In the genomic region with DNA sequence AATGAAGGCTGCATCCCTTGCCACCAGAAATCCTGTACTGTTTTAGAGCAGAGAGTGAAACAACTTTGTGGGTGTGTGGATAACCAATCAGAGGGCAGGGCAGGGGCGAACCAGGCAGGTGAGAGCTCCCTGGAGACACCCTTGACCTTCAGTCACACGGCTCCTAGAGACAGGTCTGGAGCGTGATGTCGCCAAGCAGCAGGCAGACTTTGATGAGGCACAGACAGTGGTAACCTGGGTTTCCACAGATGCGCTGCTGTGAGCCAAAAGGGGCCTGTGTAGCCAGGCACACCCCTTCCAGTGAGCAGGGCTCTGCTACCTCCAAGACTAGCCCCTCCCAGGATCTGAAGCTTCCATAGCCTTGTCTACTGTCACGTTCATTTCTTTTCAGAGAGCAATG, we compare ENCODE assay signal across 18 cellular contexts.
DNase-seq lines count a peak whose midpoint lies in the region; ATAC-seq and TF ChIP-seq lines count a peak whose summit lies in the region.
"Had no signal": no experiment of that assay in that cellular context is flagged by ENCODE, and none has a peak within 500 bp of the region (broad histone marks: within the 10 kb centered on the region; RNA-seq: fewer than 3 reads in every experiment).

No MANE protein-coding gene starts in this region.

- no peaks in the 10 kb centered on the region for H3K36me3 ChIP-seq in GM23338 (ENCODE audit: insufficient read depth)
- H3K36me3 ChIP-seq in neural progenitor cell, result no peaks in the 10 kb centered on the region
- H3K36me3 ChIP-seq: HAP-1 had no signal

- H3K4me1 ChIP-seq in GM23338 (ENCODE audit: insufficient read depth), result peaks cover 39% of the 10 kb centered on the region
- peaks cover 7% of the 10 kb centered on the region for H3K4me1 ChIP-seq in neural progenitor cell
- H3K4me1 ChIP-seq: HAP-1 had no signal

- no peak overlapping the region for H3K4me3 Mint-ChIP-seq in GM23338
- no peak overlapping the region for H3K4me3 Mint-ChIP-seq in WTC11
- H3K4me3 Mint-ChIP-seq in neural progenitor cell, result no peak overlapping the region
- H3K4me3 Mint-ChIP-seq: B cell; CD4-positive, alpha-beta T cell; HFFc6 had no signal

- peak; percentile 11; the same call in 2 of the 3 replicates for ATAC-seq in GM23338
- peak; percentile 7 for ATAC-seq in WTC11
- no peak for ATAC-seq in HG02938 (IDR thresholded peaks at IDR 0.05; ENCODE audit: unreplicated experiment)
- ATAC-seq in HG03159 (IDR thresholded peaks at IDR 0.05; ENCODE audit: unreplicated experiment), result no peak

- H3F3A ChIP-seq in GM23338 (replicated peaks; ENCODE audit: low read depth) (no peaks in the 10 kb centered on the region), neural progenitor cell (ENCODE audit: low read depth) (no peaks in the 10 kb centered on the region)

- POLR2A ChIA-PET in WTC11 (lab: Charles Lee), result no interaction called here

- no peak overlapping the region for H3K9ac ChIP-seq in neural progenitor cell

- H3K4me3 ChIP-seq in GM23338 (no peak overlapping the region), neural progenitor cell (no peak overlapping the region)
- H3K4me3 ChIP-seq: HAP-1 had no signal

- no peaks in the 10 kb centered on the region for H3K9me2 ChIP-seq in GM23338 (ENCODE audit: insufficient read depth)

- H3K27ac ChIP-seq in GM23338 (ENCODE audit: low read depth) (no peak overlapping the region), neural progenitor cell (no peak overlapping the region)

- H3K9me3 ChIP-seq in neural progenitor cell (ENCODE audit: low read depth), result no peaks in the 10 kb centered on the region
- H3K9me3 ChIP-seq: HAP-1 had no signal

- DNase-seq in DMS153 (lab: John Stamatoyannopoulos, UW), result peak; percentile 51
- no peak for DNase-seq in GM23338 (ENCODE audit: low spot score)
- DNase-seq in WTC11 (ENCODE audit: low spot score), result no peak
- DNase-seq in neural progenitor cell (ENCODE audit: low spot score), result no peak
- no peak for DNase-seq in NCI-H2196 treated with DMSO at 0.1 percent for 48 hours (lab: John Stamatoyannopoulos, UW; ENCODE audit: unreplicated experiment)
- DNase-seq in stimulated activated naive CD4-positive, alpha-beta T cell (lab: John Stamatoyannopoulos, UW), result no peak
- DNase-seq: C1 segment of cervical spinal cord; Calu3; CD4-positive, alpha-beta T cell; DMS 273 treated with DMSO at 0.1 percent for 48 hours; DMS79 treated with DMSO at 0.1 percent for 48 hours; EL; GOT3; HFFc6 had no signal

- no peaks in the 10 kb centered on the region for H3K27me3 ChIP-seq in GM23338 (ENCODE audit: insufficient read depth)
- no peaks in the 10 kb centered on the region for H3K27me3 ChIP-seq in neural progenitor cell

- CTCF ChIA-PET in WTC11 (lab: Charles Lee), result interaction anchor here (0.5 to 4.4 kb wide), 8 partner anchors 14 to 668 kb away, joined by 3 to 44 read pairs (median 10); no protein-coding TSS in a partner anchor

- H4K20me1 ChIP-seq in GM23338 (replicated peaks; ENCODE audit: insufficient read depth) (no peaks in the 10 kb centered on the region), neural progenitor cell (ENCODE audit: low read depth) (no peaks in the 10 kb centered on the region)

- H3K27me3 Mint-ChIP-seq in GM23338 (ENCODE audit: insufficient read depth, low read depth, poor library complexity) (peaks cover 4% of the 10 kb centered on the region), WTC11 (ENCODE audit: low read depth) (no peaks in the 10 kb centered on the region), neural progenitor cell (ENCODE audit: insufficient read depth, low read depth) (no peaks in the 10 kb centered on the region)
- H3K27me3 Mint-ChIP-seq: B cell; CD4-positive, alpha-beta T cell had no signal

- H3K27ac Mint-ChIP-seq in GM23338, result no peak overlapping the region
- H3K27ac Mint-ChIP-seq in WTC11, result no peak overlapping the region
- peak overlapping the region; percentile 54 for H3K27ac Mint-ChIP-seq in neural progenitor cell
- H3K27ac Mint-ChIP-seq: B cell; CD4-positive, alpha-beta T cell; HFFc6 had no signal

- peak overlapping the region; percentile 9; the same call in 1 of the 2 replicates for H2AFZ ChIP-seq in GM23338
- H2AFZ ChIP-seq in neural progenitor cell (replicated peaks), result no peak overlapping the region

- H3K9me3 Mint-ChIP-seq in GM23338, result no peaks in the 10 kb centered on the region
- no peaks in the 10 kb centered on the region for H3K9me3 Mint-ChIP-seq in WTC11
- no peaks in the 10 kb centered on the region for H3K9me3 Mint-ChIP-seq in neural progenitor cell
- H3K9me3 Mint-ChIP-seq: CD4-positive, alpha-beta T cell had no signal

- H3K4me2 ChIP-seq in GM23338, result 0 out of 2 replicates have a peak overlapping the region, but pooled peaks have one; percentile 49
- H3K4me2 ChIP-seq in neural progenitor cell, result no peak overlapping the region

- TF ChIP-seq CTCF in GM23338 (conservative IDR thresholded peaks at IDR 0.05; ENCODE audit: low read depth in 2 of 2) (no peak), WTC11 (IDR thresholded peaks at IDR 0.05) (no peak), neural progenitor cell (IDR thresholded peaks at IDR 0.05) (no peak)

- no peaks in the 10 kb centered on the region for H3K79me2 ChIP-seq in GM23338 (replicated peaks; ENCODE audit: insufficient read depth)
- H3K79me2 ChIP-seq in neural progenitor cell (ENCODE audit: low read depth), result no peaks in the 10 kb centered on the region

- H3K36me3 Mint-ChIP-seq in GM23338 (ENCODE audit: low read depth), result no peaks in the 10 kb centered on the region
- H3K36me3 Mint-ChIP-seq in WTC11, result no peaks in the 10 kb centered on the region
- no peaks in the 10 kb centered on the region for H3K36me3 Mint-ChIP-seq in neural progenitor cell

- H3K4me1 Mint-ChIP-seq in GM23338 (peaks cover 44% of the 10 kb centered on the region), WTC11 (peaks cover 50% of the 10 kb centered on the region), neural progenitor cell (peaks cover 37% of the 10 kb centered on the region)
- H3K4me1 Mint-ChIP-seq: B cell had no signal

TF ChIP-seq in GM23338, 12 proteins besides CTCF, POLR2A, EP300 and RAD21 (continues in another document):
- TF ChIP-seq JUNB (IDR thresholded peaks at IDR 0.05; ENCODE audit: unreplicated experiment) (no peak), EZH2 (IDR thresholded peaks at IDR 0.05; ENCODE audit: low read depth, unreplicated experiment) (no peak), NANOG (IDR thresholded peaks at IDR 0.05; ENCODE audit: borderline replicate concordance) (no peak), ZNF331 (CRISPR knock-in tag; IDR thresholded peaks at IDR 0.05; ENCODE audit: low read depth) (no peak), CREB1 (CRISPR knock-in tag; IDR thresholded peaks at IDR 0.05; ENCODE audit: low read depth) (no peak)
- TF ChIP-seq, protein P1, sequence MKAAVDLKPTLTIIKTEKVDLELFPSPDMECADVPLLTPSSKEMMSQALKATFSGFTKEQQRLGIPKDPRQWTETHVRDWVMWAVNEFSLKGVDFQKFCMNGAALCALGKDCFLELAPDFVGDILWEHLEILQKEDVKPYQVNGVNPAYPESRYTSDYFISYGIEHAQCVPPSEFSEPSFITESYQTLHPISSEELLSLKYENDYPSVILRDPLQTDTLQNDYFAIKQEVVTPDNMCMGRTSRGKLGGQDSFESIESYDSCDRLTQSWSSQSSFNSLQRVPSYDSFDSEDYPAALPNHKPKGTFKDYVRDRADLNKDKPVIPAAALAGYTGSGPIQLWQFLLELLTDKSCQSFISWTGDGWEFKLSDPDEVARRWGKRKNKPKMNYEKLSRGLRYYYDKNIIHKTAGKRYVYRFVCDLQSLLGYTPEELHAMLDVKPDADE (IDR thresholded peaks at IDR 0.05), result no peak

TF ChIP-seq in WTC11, 78 proteins besides CTCF, POLR2A, EP300 and RAD21 (continues in another document):
- TF ChIP-seq NFYB (CRISPR knock-in tag; conservative IDR thresholded peaks at IDR 0.05; ENCODE audit: low read depth) (no peak), ZNF121 (CRISPR knock-in tag; IDR thresholded peaks at IDR 0.05) (no peak), ZNF317 (CRISPR knock-in tag; IDR thresholded peaks at IDR 0.05; ENCODE audit: borderline replicate concordance, low read depth) (no peak), ZBTB21 (CRISPR knock-in tag; IDR thresholded peaks at IDR 0.05; ENCODE audit: borderline replicate concordance) (no peak), OVOL2 (CRISPR knock-in tag; IDR thresholded peaks at IDR 0.05; ENCODE audit: borderline replicate concordance) (no peak), SMAD3 (CRISPR knock-in tag; IDR thresholded peaks at IDR 0.05; ENCODE audit: borderline replicate concordance) (no peak), NFE2L1 (CRISPR knock-in tag; IDR thresholded peaks at IDR 0.05) (no peak)
- TF ChIP-seq, protein P2, sequence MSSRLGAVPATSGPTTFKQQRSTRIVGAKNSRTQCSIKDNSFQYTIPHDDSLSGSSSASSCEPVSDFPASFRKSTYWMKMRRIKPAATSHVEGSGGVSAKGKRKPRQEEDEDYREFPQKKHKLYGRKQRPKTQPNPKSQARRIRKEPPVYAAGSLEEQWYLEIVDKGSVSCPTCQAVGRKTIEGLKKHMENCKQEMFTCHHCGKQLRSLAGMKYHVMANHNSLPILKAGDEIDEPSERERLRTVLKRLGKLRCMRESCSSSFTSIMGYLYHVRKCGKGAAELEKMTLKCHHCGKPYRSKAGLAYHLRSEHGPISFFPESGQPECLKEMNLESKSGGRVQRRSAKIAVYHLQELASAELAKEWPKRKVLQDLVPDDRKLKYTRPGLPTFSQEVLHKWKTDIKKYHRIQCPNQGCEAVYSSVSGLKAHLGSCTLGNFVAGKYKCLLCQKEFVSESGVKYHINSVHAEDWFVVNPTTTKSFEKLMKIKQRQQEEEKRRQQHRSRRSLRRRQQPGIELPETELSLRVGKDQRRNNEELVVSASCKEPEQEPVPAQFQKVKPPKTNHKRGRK (CRISPR knock-in tag; IDR thresholded peaks at IDR 0.05; ENCODE audit: borderline replicate concordance), result no peak
- TF ChIP-seq, protein P3, sequence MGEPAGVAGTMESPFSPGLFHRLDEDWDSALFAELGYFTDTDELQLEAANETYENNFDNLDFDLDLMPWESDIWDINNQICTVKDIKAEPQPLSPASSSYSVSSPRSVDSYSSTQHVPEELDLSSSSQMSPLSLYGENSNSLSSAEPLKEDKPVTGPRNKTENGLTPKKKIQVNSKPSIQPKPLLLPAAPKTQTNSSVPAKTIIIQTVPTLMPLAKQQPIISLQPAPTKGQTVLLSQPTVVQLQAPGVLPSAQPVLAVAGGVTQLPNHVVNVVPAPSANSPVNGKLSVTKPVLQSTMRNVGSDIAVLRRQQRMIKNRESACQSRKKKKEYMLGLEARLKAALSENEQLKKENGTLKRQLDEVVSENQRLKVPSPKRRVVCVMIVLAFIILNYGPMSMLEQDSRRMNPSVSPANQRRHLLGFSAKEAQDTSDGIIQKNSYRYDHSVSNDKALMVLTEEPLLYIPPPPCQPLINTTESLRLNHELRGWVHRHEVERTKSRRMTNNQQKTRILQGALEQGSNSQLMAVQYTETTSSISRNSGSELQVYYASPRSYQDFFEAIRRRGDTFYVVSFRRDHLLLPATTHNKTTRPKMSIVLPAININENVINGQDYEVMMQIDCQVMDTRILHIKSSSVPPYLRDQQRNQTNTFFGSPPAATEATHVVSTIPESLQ (CRISPR knock-in tag; IDR thresholded peaks at IDR 0.05), result no peak

Comparison
In these comparisons a context has a peak if more than half of its experiments do, and no peak if none do; other contexts are left out.
1. ATAC-seq: peak in GM23338 (single experiment) and WTC11 (single experiment); none in HG02938 (single experiment) and HG03159 (single experiment).